Comparison of ENCODE assay signal across 23 cellular contexts in genomic region chr7:121766676-121767075, GRCh38.
"Had no signal": no experiment of that assay in that cellular context is flagged by ENCODE, and none has a peak within 500 bp of the region (broad histone marks: within the 10 kb centered on the region; RNA-seq: fewer than 3 reads in every experiment).

No MANE protein-coding gene starts in this region.

- ATAC-seq: esophagus mucosa, heart right ventricle, left cardiac atrium, left lung, left ventricle myocardium superior, lower lobe of right lung, mucosa of descending colon had no signal

- H3K4me1 ChIP-seq: esophagus squamous epithelium, heart right ventricle, left lung, lower lobe of right lung had no signal

- H3K9me3 ChIP-seq: esophagus squamous epithelium, heart right ventricle, left lung, lower lobe of right lung, mucosa of descending colon had no signal

- FAIRE-seq: frontal cortex, keratinocyte had no signal

- H3K27me3 ChIP-seq: esophagus squamous epithelium, heart right ventricle, left lung had no signal

- H3K36me3 ChIP-seq: esophagus squamous epithelium, heart right ventricle, left lung, lower lobe of right lung had no signal

- H3K4me3 ChIP-seq: coronary artery, esophagus squamous epithelium, heart right ventricle, left lung, lower lobe of right lung, mucosa of descending colon had no signal

- H3K27ac ChIP-seq: coronary artery, dorsolateral prefrontal cortex, epithelial cell of prostate, esophagus squamous epithelium, heart right ventricle, left lung, lower lobe of right lung had no signal

- DNase-seq: dermis blood vessel endothelial cell; dorsolateral prefrontal cortex; effector CD4-positive, alpha-beta T cell; effector memory CD4-positive, alpha-beta T cell; erythroblast; esophagus squamous epithelium; foreskin fibroblast; glutamatergic neuron; head of caudate nucleus; heart right ventricle; hippocampal formation; left cardiac atrium; left lung; left ventricle myocardium superior; lower lobe of right lung; mesenchymal stem cell; mucosa of descending colon; naive B cell had no signal
